ENCODE assay signal across 22 cellular contexts in genomic region chr4:3021127-3021526, GRCh38. TPM values are rescaled to one million over a fixed set of nuclear protein-coding genes. Genes with fewer than 3 reads are reported as not detected.
DNase-seq lines count a peak whose midpoint lies in the region; ATAC-seq and TF ChIP-seq lines count a peak whose summit lies in the region.
"Had no signal": no experiment of that assay in that cellular context is flagged by ENCODE, and none has a peak within 500 bp of the region (broad histone marks: within the 10 kb centered on the region; RNA-seq: fewer than 3 reads in every experiment).

No MANE protein-coding gene starts in this region.

- H3K27me3 Mint-ChIP-seq in CD8-positive, alpha-beta memory T cell, result peaks cover 7 to 16% of the 10 kb centered on the region in 2 donors
- peaks cover 13 to 18% of the 10 kb centered on the region in 2 donors for H3K27me3 Mint-ChIP-seq in effector memory CD8-positive, alpha-beta T cell

- no peaks in the 10 kb centered on the region for H3K27me3 ChIP-seq in CD8-positive, alpha-beta memory T cell (ENCODE audit: insufficient read depth, low read length, poor library complexity, severe bottlenecking)
- peaks cover 6% of the 10 kb centered on the region; the same call in 1 of the 2 replicates for H3K27me3 ChIP-seq in DOHH2 (ENCODE audit: control insufficient read depth, low read length)
- peaks cover 18% of the 10 kb centered on the region for H3K27me3 ChIP-seq in foreskin keratinocyte

- DNase-seq in CD8-positive, alpha-beta memory T cell, result no peak
- no peak for DNase-seq in effector memory CD8-positive, alpha-beta T cell
- DNase-seq in posterior vena cava (ENCODE audit: low spot score) (peak; percentile 36), pons (ENCODE audit: low spot score) (no peak), DMS 273 treated with DMSO at 0.1 percent for 48 hours (lab: John Stamatoyannopoulos, UW) (no peak), foreskin keratinocyte (no peak)
- DNase-seq: Caco-2, DND-41, Karpas-422, NCI-H1694 treated with DMSO at 0.1 percent for 48 hours, NCI-H2081 treated with DMSO at 0.1 percent for 48 hours, NCI-H2171 treated with DMSO at 0.1 percent for 48 hours, NCI-H446, NCI-H526, Right ventricle myocardium superior had no signal

- no peaks in the 10 kb centered on the region for H3K9me2 ChIP-seq in DOHH2 (replicated peaks; ENCODE audit: control insufficient read depth, low read length)

- H3K9me3 ChIP-seq in CD8-positive, alpha-beta memory T cell (ENCODE audit: low read length), result peaks cover 9% of the 10 kb centered on the region
- H3K9me3 ChIP-seq in DOHH2 (ENCODE audit: control insufficient read depth, insufficient read depth, low read length), result peaks cover 10% of the 10 kb centered on the region; the same call in 1 of the 2 replicates
- H3K9me3 ChIP-seq: Caco-2 had no signal

- no peak overlapping the region for H3K27ac ChIP-seq in CD8-positive, alpha-beta memory T cell (ENCODE audit: low read depth, low read length)
- no peak overlapping the region for H3K27ac ChIP-seq in DOHH2 (ENCODE audit: low read depth, low read length)
- H3K27ac ChIP-seq in foreskin keratinocyte, result no peak overlapping the region

- no peaks in the 10 kb centered on the region for H3F3A ChIP-seq in DOHH2 (ENCODE audit: control insufficient read depth, insufficient read depth)

- no peaks in the 10 kb centered on the region for H3K79me2 ChIP-seq in DOHH2 (ENCODE audit: control insufficient read depth, low read length)

- no peaks in the 10 kb centered on the region for H4K20me1 ChIP-seq in DOHH2 (ENCODE audit: control insufficient read depth, insufficient read depth, low read depth, low read length)

- peak; percentile 47 for ATAC-seq in effector memory CD8-positive, alpha-beta T cell (replicated peaks)
- ATAC-seq in foreskin keratinocyte, result no peak

- H3K4me2 ChIP-seq in DOHH2 (ENCODE audit: low read length), result 0 out of 2 replicates have a peak overlapping the region, but pooled peaks have one; percentile 14

- H3K4me3 Mint-ChIP-seq in CD8-positive, alpha-beta memory T cell, result peak overlapping the region in 4 of 7 donors; percentile 12 to 86 (median 31)
- peak overlapping the region in 1 of 2 donors; percentile 29 for H3K4me3 Mint-ChIP-seq in effector memory CD8-positive, alpha-beta T cell
- H3K4me3 Mint-ChIP-seq: CD4-positive, CD25-positive, alpha-beta regulatory T cell had no signal

- intact Hi-C loops in posterior vena cava (cut with DNase I), result no loop called here

- peaks cover 0 to 9% (median 5%) of the 10 kb centered on the region in 5 donors for H3K9me3 Mint-ChIP-seq in CD8-positive, alpha-beta memory T cell
- peaks cover 0 to 4% of the 10 kb centered on the region in 2 donors for H3K9me3 Mint-ChIP-seq in effector memory CD8-positive, alpha-beta T cell

- TF ChIP-seq CTCF in DOHH2 (IDR thresholded peaks at IDR 0.05; ENCODE audit: low read depth, low read length, poor library complexity, severe bottlenecking), result no peak
- TF ChIP-seq CTCF in foreskin keratinocyte (conservative IDR thresholded peaks at IDR 0.05), result no peak

- POLR2A ChIA-PET in CD8-positive, alpha-beta memory T cell (lab: Charles Lee), result no interaction called here

- CTCF ChIA-PET in CD8-positive, alpha-beta memory T cell (lab: Charles Lee), result interaction anchor here (0.6 to 1.5 kb wide), 2 partner anchors 14 to 300 kb away, joined by 3 read pairs; no protein-coding TSS in a partner anchor

- H3K36me3 ChIP-seq in CD8-positive, alpha-beta memory T cell (ENCODE audit: insufficient read depth, low read length), result no peaks in the 10 kb centered on the region
- H3K36me3 ChIP-seq in DOHH2 (ENCODE audit: control insufficient read depth, low read length), result no peaks in the 10 kb centered on the region

- H3K4me3 ChIP-seq in CD8-positive, alpha-beta memory T cell (ENCODE audit: low read length), result no peak overlapping the region
- no peak overlapping the region for H3K4me3 ChIP-seq in DOHH2 (ENCODE audit: low read length)

- peaks cover 0 to 4% (median 0%) of the 10 kb centered on the region in 3 donors for H3K36me3 Mint-ChIP-seq in CD8-positive, alpha-beta memory T cell
- H3K36me3 Mint-ChIP-seq in effector memory CD8-positive, alpha-beta T cell (ENCODE audit: insufficient read depth), result peaks cover 2% of the 10 kb centered on the region
- H3K36me3 Mint-ChIP-seq: CD4-positive, CD25-positive, alpha-beta regulatory T cell had no signal

- H3K4me1 ChIP-seq in CD8-positive, alpha-beta memory T cell (ENCODE audit: insufficient read depth, low read length), result no peaks in the 10 kb centered on the region
- H3K4me1 ChIP-seq in DOHH2 (ENCODE audit: control insufficient read depth, low read length), result peaks cover 6% of the 10 kb centered on the region
- no peaks in the 10 kb centered on the region for H3K4me1 ChIP-seq in foreskin keratinocyte
- H3K4me1 ChIP-seq: Caco-2 had no signal

- H3K27ac Mint-ChIP-seq in CD8-positive, alpha-beta memory T cell, result peak overlapping the region in 1 of 8 donors; percentile 57
- H3K27ac Mint-ChIP-seq in effector memory CD8-positive, alpha-beta T cell, result peak overlapping the region in 1 of 2 donors; percentile 89
- H3K27ac Mint-ChIP-seq: CD4-positive, CD25-positive, alpha-beta regulatory T cell had no signal

- peaks cover 9 to 17% (median 16%) of the 10 kb centered on the region in 3 donors for H3K4me1 Mint-ChIP-seq in CD8-positive, alpha-beta memory T cell
- H3K4me1 Mint-ChIP-seq in effector memory CD8-positive, alpha-beta T cell (ENCODE audit: low read depth in 2 of 2), result peaks cover 5 to 6% of the 10 kb centered on the region in 2 donors

RNA-seq across cellular contexts. Expression of gene HTT-AS, which starts 53.2 kb away (rescaled TPM):
- not detected for total RNA-seq in CD8-positive, alpha-beta memory T cell
- polyA plus RNA-seq in CD8-positive, alpha-beta memory T cell, result not detected
- not detected for total RNA-seq in posterior vena cava
- not detected in 2 replicates for total RNA-seq in foreskin keratinocyte
- not detected in 2 replicates for polyA plus RNA-seq in foreskin keratinocyte
- total RNA-seq: Caco-2; CD4-positive, CD25-positive, alpha-beta regulatory T cell; G401; H4; M059J; Right ventricle myocardium superior; SK-MEL-5 had no signal
- polyA plus RNA-seq: BJ; CD4-positive, CD25-positive, alpha-beta regulatory T cell had no signal

RNA-seq across cellular contexts. Expression of gene HTT, which starts 53.4 kb away (rescaled TPM):
- 10 to 100 TPM; 54.7 to 58.6 TPM for total RNA-seq in CD8-positive, alpha-beta memory T cell
- 5.1 TPM for polyA plus RNA-seq in CD8-positive, alpha-beta memory T cell
- total RNA-seq in posterior vena cava (10 to 100 TPM; 47.4 to 49.0 TPM), foreskin keratinocyte (39.5 and 42.3 TPM in 2 replicates)
- 6.5 and 7.3 TPM in 2 replicates for polyA plus RNA-seq in foreskin keratinocyte

RNA-seq across cellular contexts. Expression of gene GRK4, which starts 57.8 kb away (rescaled TPM):
- total RNA-seq in CD8-positive, alpha-beta memory T cell, result 1 to 10 TPM; 5.4 to 7.7 TPM
- 2.5 TPM for polyA plus RNA-seq in CD8-positive, alpha-beta memory T cell
- total RNA-seq in posterior vena cava (1 to 10 TPM; 5.6 to 8.0 TPM), foreskin keratinocyte (2.7 and 2.8 TPM in 2 replicates)
- polyA plus RNA-seq in foreskin keratinocyte, result 1.8 and 2.0 TPM in 2 replicates

RNA-seq across cellular contexts. Expression of gene NOP14, which starts 57.9 kb away (rescaled TPM):
- 100 to 1,000 TPM; 156 to 165 TPM for total RNA-seq in CD8-positive, alpha-beta memory T cell
- 26.5 TPM for polyA plus RNA-seq in CD8-positive, alpha-beta memory T cell
- total RNA-seq in posterior vena cava (10 to 100 TPM; 16.1 to 20.5 TPM), foreskin keratinocyte (42.2 and 52.5 TPM in 2 replicates)
- polyA plus RNA-seq in foreskin keratinocyte, result 27.3 and 34.3 TPM in 2 replicates
